ENCODE assay signal across 33 cellular contexts in genomic region chr7:1424041-1424440, GRCh38.
"Had no signal": no experiment of that assay in that cellular context is flagged by ENCODE, and none has a peak within 500 bp of the region (broad histone marks: within the 10 kb centered on the region; RNA-seq: fewer than 3 reads in every experiment).

No MANE protein-coding gene starts in this region.

- H3K4me3 ChIP-seq: MG63 had no signal

- H3K27ac ChIP-seq: KMS-11 had no signal

- H3K9ac ChIP-seq: KMS-11 had no signal

- H3K36me3 ChIP-seq: MG63 had no signal

- H3K4me2 ChIP-seq: KMS-11 had no signal

- DNase-seq: Karpas-422, Kasumi-1, KG1, MG63, MM.1S, MV-4-11, NCI-H1048, NCI-H1092, NCI-H1092 treated with DMSO at 0.1 percent for 48 hours, NCI-H1105, NCI-H1105 treated with DMSO at 0.1 percent for 48 hours, NCI-H1417, NCI-H1417 treated with DMSO at 0.1 percent for 48 hours, NCI-H1436, NCI-H1436 treated with DMSO at 0.1 percent for 48 hours, NCI-H146, NCI-H1694, NCI-H1694 treated with DMSO at 0.1 percent for 48 hours, NCI-H187, NCI-H187 treated with DMSO at 0.1 percent for 48 hours, NCI-H1930, NCI-H2029, NCI-H2029 treated with DMSO at 0.1 percent for 48 hours, NCI-H2081, NCI-H2081 treated with DMSO at 0.1 percent for 48 hours, NCI-H2107, NCI-H2171, NCI-H2227 treated with DMSO at 0.1 percent for 48 hours, NCI-H226, NCI-H345, NCI-H446, NCI-H446 treated with DMSO at 0.1 percent for 48 hours had no signal

- H3K9me3 ChIP-seq: MG63 had no signal
